In the genomic region with DNA sequence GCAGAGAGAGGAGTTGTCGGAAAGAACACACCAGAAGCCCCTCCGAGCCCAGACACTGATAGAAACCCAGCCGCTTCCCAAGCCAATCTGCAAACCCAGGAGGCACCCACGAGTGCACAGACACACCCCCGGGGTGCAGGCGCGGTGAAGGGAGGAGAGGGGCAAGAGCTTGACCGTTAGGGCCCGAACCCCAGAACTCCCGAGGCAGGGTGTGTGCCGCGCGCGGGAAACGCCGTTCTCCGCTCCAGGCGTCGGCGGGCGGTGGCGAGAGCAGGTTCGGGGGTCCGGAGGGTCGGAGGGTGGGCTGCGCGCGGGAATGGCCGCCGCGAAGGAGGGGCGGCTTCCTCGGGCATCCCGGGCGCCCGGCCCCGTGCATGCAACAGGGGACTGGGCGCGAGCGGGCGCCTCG, we compare ENCODE assay signal across 9 cellular contexts. TPM values are rescaled to one million over a fixed set of nuclear protein-coding genes. Genes with fewer than 3 reads are reported as not detected.
A peak's percentile ranks its signal among the peaks of the same experiment; 100 is the strongest.
DNase-seq lines count a peak whose midpoint lies in the region; ATAC-seq and TF ChIP-seq lines count a peak whose summit lies in the region.
"Had no signal": no experiment of that assay in that cellular context is flagged by ENCODE, and none has a peak within 500 bp of the region (broad histone marks: within the 10 kb centered on the region; RNA-seq: fewer than 3 reads in every experiment).

No MANE protein-coding gene starts in this region.

- TF ChIP-seq EP300 in upper lobe of left lung (IDR thresholded peaks at IDR 0.05) = no peak

- peaks cover 46% of the 10 kb centered on the region in 2 donors for H3K27me3 Mint-ChIP-seq in CD4-positive, alpha-beta memory T cell
- peaks cover 19% of the 10 kb centered on the region for H3K27me3 Mint-ChIP-seq in HFFc6 (ENCODE audit: insufficient read depth)

- peak overlapping the region; percentile 19 to 69 for H3K9ac ChIP-seq in liver (ENCODE audit: low read depth in 1 of 2, low read length in 2 of 2)

- no peak for TF ChIP-seq CTCF in HFFc6 (IDR thresholded peaks at IDR 0.05)
- no peak for TF ChIP-seq CTCF in body of pancreas (IDR thresholded peaks at IDR 0.05)
- no peak for TF ChIP-seq CTCF in liver (IDR thresholded peaks at IDR 0.05; ENCODE audit: low read depth, low read length, missing input control)
- no peak for TF ChIP-seq CTCF in upper lobe of left lung (IDR thresholded peaks at IDR 0.05)

- WGBS in body of pancreas, 2 donors = 2% methylated on average over 19 to 31 of the region's 42 CpGs
- under 1% methylated on average over 42 of the region's 42 CpGs for WGBS in liver
- WGBS in upper lobe of left lung, 2 donors = 3 to 4% methylated on average over 22 to 34 of the region's 42 CpGs

- H3K27ac ChIP-seq in CD4-positive, alpha-beta memory T cell (ENCODE audit: low read depth, low read length) = no peak overlapping the region
- H3K27ac ChIP-seq in body of pancreas = peak overlapping the region in 3 of 4 donors; percentile 12 to 54 (median 40)
- peak overlapping the region; percentile 1 to 29 for H3K27ac ChIP-seq in liver (ENCODE audit: low read depth in 1 of 2, low read length in 2 of 2)
- H3K27ac ChIP-seq in upper lobe of left lung = no peak overlapping the region

- no peak overlapping the region for H3K4me3 ChIP-seq in CD4-positive, alpha-beta memory T cell (ENCODE audit: low read length in 2 of 2)
- peak overlapping the region; percentile 20 to 50 for H3K4me3 ChIP-seq in body of pancreas
- H3K4me3 ChIP-seq in liver (ENCODE audit: low read depth in 1 of 3, low read length in 3 of 3) = peak overlapping the region; percentile 67 to 97 (median 85)
- peak overlapping the region; percentile 33 to 58 (median 56) for H3K4me3 ChIP-seq in upper lobe of left lung

- H3K4me1 ChIP-seq in CD4-positive, alpha-beta memory T cell (ENCODE audit: insufficient read depth, low read length) = peaks cover 5% of the 10 kb centered on the region
- H3K4me1 ChIP-seq in body of pancreas (peaks cover 13% of the 10 kb centered on the region), liver (ENCODE audit: control insufficient read depth in 4 of 4, insufficient read depth in 4 of 4, low read length in 3 of 4) (peaks cover 6 to 29% (median 15%) of the 10 kb centered on the region in 4 donors), upper lobe of left lung (peaks cover 7 to 18% (median 13%) of the 10 kb centered on the region in 4 donors)

- H3K9me3 Mint-ChIP-seq in CD4-positive, alpha-beta memory T cell = peaks cover 0 to 8% (median under 1%) of the 10 kb centered on the region in 8 donors
- no peaks in the 10 kb centered on the region for H3K9me3 Mint-ChIP-seq in HFFc6

- TF ChIP-seq POLR2A in body of pancreas (IDR thresholded peaks at IDR 0.05) = no peak
- TF ChIP-seq POLR2A in upper lobe of left lung (IDR thresholded peaks at IDR 0.05) = no peak

- no peak for TF ChIP-seq RAD21 in liver (IDR thresholded peaks at IDR 0.05)

- no peaks in the 10 kb centered on the region for H3K36me3 ChIP-seq in CD4-positive, alpha-beta memory T cell (ENCODE audit: insufficient read depth, low read length)
- H3K36me3 ChIP-seq in body of pancreas (replicated peaks in 1 of 2; ENCODE audit: insufficient read depth in 1 of 2, low read depth in 2 of 2) = no peaks in the 10 kb centered on the region
- H3K36me3 ChIP-seq in liver (ENCODE audit: control insufficient read depth in 4 of 4, insufficient read depth in 3 of 4, low read depth in 1 of 4, low read length in 3 of 4) = no peaks in the 10 kb centered on the region
- no peaks in the 10 kb centered on the region for H3K36me3 ChIP-seq in upper lobe of left lung

- ATAC-seq in body of pancreas = no peak
- peak in 1 of 2 donors; percentile 43 for ATAC-seq in upper lobe of left lung (ENCODE audit: low FRiP score in 2 of 2)

- POLR2A ChIA-PET in CD4-positive, alpha-beta memory T cell (lab: Charles Lee; ENCODE audit: partially characterized antibody) = no interaction called here

- intact Hi-C loops in CD4-positive, alpha-beta memory T cell (cut with micrococcal nuclease) = no loop called here
- intact Hi-C loops in body of pancreas (cut with DNase I) = no loop called here

- peak overlapping the region; percentile 66 to 89 (median 80) for H3K4me3 Mint-ChIP-seq in CD4-positive, alpha-beta memory T cell
- peak overlapping the region; percentile 67 for H3K4me3 Mint-ChIP-seq in HFFc6

- no peaks in the 10 kb centered on the region for H3K9me3 ChIP-seq in CD4-positive, alpha-beta memory T cell (ENCODE audit: control insufficient read depth in 1 of 2, low read length in 2 of 2)
- H3K9me3 ChIP-seq in body of pancreas (no peaks in the 10 kb centered on the region), liver (ENCODE audit: control insufficient read depth in 4 of 4, low read length in 3 of 4) (no peaks in the 10 kb centered on the region), upper lobe of left lung (peaks cover 0 to 5% (median 2%) of the 10 kb centered on the region in 4 donors)

- H3K27me3 ChIP-seq in CD4-positive, alpha-beta memory T cell (ENCODE audit: insufficient read depth, low read length) = peaks cover 9% of the 10 kb centered on the region
- H3K27me3 ChIP-seq in body of pancreas (peaks cover 0 to 10% of the 10 kb centered on the region in 2 donors), liver (ENCODE audit: control insufficient read depth in 4 of 4, insufficient read depth in 4 of 4, low read length in 3 of 4) (no peaks in the 10 kb centered on the region), upper lobe of left lung (peaks cover 3 to 27% (median 13%) of the 10 kb centered on the region in 4 donors)

- DNase-seq in CD4-positive, alpha-beta memory T cell = peak in 2 of 5 donors; percentile 2 to 3
- DNase-seq in HFFc6 = no peak
- no peak for DNase-seq in body of pancreas
- peak in 1 of 2 donors; percentile 86 for DNase-seq in upper lobe of left lung
- no peak for DNase-seq in NCI-H1092 (lab: John Stamatoyannopoulos, UW)
- DNase-seq in NK-92 (lab: John Stamatoyannopoulos, UW; ENCODE audit: unreplicated experiment) = no peak
- DNase-seq in NOMO-1 (lab: John Stamatoyannopoulos, UW; ENCODE audit: unreplicated experiment in 2 of 2) = no peak

- peaks cover 9 to 13% (median 11%) of the 10 kb centered on the region in 4 donors for H3K4me1 Mint-ChIP-seq in CD4-positive, alpha-beta memory T cell
- peaks cover 9% of the 10 kb centered on the region; the same call in 1 of the 2 replicates for H3K4me1 Mint-ChIP-seq in HFFc6 (ENCODE audit: low read depth)

- peaks cover 0 to 5% of the 10 kb centered on the region in 2 donors for H3K36me3 Mint-ChIP-seq in CD4-positive, alpha-beta memory T cell
- H3K36me3 Mint-ChIP-seq in HFFc6 (ENCODE audit: low read depth) = no peaks in the 10 kb centered on the region

- CTCF ChIA-PET in CD4-positive, alpha-beta memory T cell (lab: Charles Lee; ENCODE audit: partially characterized antibody) = no interaction called here

- peak overlapping the region in 2 of 7 donors; percentile 19 to 71 for H3K27ac Mint-ChIP-seq in CD4-positive, alpha-beta memory T cell
- H3K27ac Mint-ChIP-seq in HFFc6 = no peak overlapping the region

TF ChIP-seq in liver, 16 proteins besides CTCF, POLR2A, EP300 and RAD21:
- no peak for TF ChIP-seq RXRA (IDR thresholded peaks at IDR 0.05)
- no peak for TF ChIP-seq HNF4G (IDR thresholded peaks at IDR 0.05)
- TF ChIP-seq NR2F2 (IDR thresholded peaks at IDR 0.05) = no peak
- TF ChIP-seq TAF1 (conservative IDR thresholded peaks at IDR 0.05) = no peak
- TF ChIP-seq FOXA2 (IDR thresholded peaks at IDR 0.05) = no peak
- TF ChIP-seq JUND (IDR thresholded peaks at IDR 0.05) = no peak
- no peak for TF ChIP-seq SP1 (IDR thresholded peaks at IDR 0.05)
- TF ChIP-seq EGR1 (IDR thresholded peaks at IDR 0.05; ENCODE audit: low read depth in 2 of 2) = no peak

RNA-seq across cellular contexts. Expression of a gene that starts 0.5 kb away (rescaled TPM):
- not detected for total RNA-seq in CD4-positive, alpha-beta memory T cell
- polyA plus RNA-seq in CD4-positive, alpha-beta memory T cell = not detected
- total RNA-seq in HFFc6 (2021; fragmentation: NEBNext Ultra II Directional; extraction: Animal tissue kit (Norgen Biotek cat#: 25700)) = under 1 TPM in 3 of 6 experiments, not detected in 3; 0.05 to 0.09 (median 0.05) TPM
- total RNA-seq in body of pancreas = 1 to 10 TPM; 2.9 to 3.0 TPM
- total RNA-seq in liver = 10 to 100 TPM; 27.8 to 28.5 TPM
- polyA plus RNA-seq in liver = 10 to 100 TPM in 1 of 2 donors, 1 to 10 TPM in 1; 7.1 to 16.5 TPM
- under 1 TPM in 3 of 6 donors, not detected in 3; 0.10 to 0.54 (median 0.31) TPM for total RNA-seq in upper lobe of left lung
- total RNA-seq: dermis microvascular lymphatic vessel endothelial cell had no signal

RNA-seq across cellular contexts. Expression of a gene that starts 50.1 kb away (rescaled TPM):
- 1 to 10 TPM; 5.4 to 6.1 TPM for total RNA-seq in CD4-positive, alpha-beta memory T cell
- polyA plus RNA-seq in CD4-positive, alpha-beta memory T cell = 1 to 10 TPM; 2.1 to 5.2 TPM
- total RNA-seq in HFFc6 (2021; fragmentation: NEBNext Ultra II Directional; extraction: Animal tissue kit (Norgen Biotek cat#: 25700)) = 10 to 100 TPM; 11.9 to 16.5 (median 13.3) TPM
- total RNA-seq in body of pancreas (1 to 10 TPM; 4.4 to 5.6 TPM), liver (1 to 10 TPM; 6.6 to 9.0 TPM), upper lobe of left lung (1 to 10 TPM; 1.0 to 9.6 (median 6.3) TPM)
- polyA plus RNA-seq in liver = 1 to 10 TPM; 2.8 to 5.0 TPM

Comparison
In these comparisons a context has a peak if more than half of its experiments do, and no peak if none do; other contexts are left out.
1. H3K27ac ChIP-seq: peak in body of pancreas (3 of 4) and liver (2 of 2); none in CD4-positive, alpha-beta memory T cell (single experiment) and upper lobe of left lung (0 of 4).
2. H3K4me3 ChIP-seq: peak in body of pancreas (2 of 2), liver (3 of 3) and upper lobe of left lung (4 of 4); none in CD4-positive, alpha-beta memory T cell (0 of 2).
3. RNA of a gene that starts 0.5 kb away (total RNA-seq): 27.8 to 28.5 TPM in liver; 2.9 to 3.0 TPM in body of pancreas, 0.10 to 0.54 TPM in upper lobe of left lung, 0.05 to 0.09 TPM in HFFc6 and not detected in CD4-positive, alpha-beta memory T cell; every median in the first group is over 4 times any median in the second.